10 cellular contexts compared by ENCODE assay signal in the genomic region with DNA sequence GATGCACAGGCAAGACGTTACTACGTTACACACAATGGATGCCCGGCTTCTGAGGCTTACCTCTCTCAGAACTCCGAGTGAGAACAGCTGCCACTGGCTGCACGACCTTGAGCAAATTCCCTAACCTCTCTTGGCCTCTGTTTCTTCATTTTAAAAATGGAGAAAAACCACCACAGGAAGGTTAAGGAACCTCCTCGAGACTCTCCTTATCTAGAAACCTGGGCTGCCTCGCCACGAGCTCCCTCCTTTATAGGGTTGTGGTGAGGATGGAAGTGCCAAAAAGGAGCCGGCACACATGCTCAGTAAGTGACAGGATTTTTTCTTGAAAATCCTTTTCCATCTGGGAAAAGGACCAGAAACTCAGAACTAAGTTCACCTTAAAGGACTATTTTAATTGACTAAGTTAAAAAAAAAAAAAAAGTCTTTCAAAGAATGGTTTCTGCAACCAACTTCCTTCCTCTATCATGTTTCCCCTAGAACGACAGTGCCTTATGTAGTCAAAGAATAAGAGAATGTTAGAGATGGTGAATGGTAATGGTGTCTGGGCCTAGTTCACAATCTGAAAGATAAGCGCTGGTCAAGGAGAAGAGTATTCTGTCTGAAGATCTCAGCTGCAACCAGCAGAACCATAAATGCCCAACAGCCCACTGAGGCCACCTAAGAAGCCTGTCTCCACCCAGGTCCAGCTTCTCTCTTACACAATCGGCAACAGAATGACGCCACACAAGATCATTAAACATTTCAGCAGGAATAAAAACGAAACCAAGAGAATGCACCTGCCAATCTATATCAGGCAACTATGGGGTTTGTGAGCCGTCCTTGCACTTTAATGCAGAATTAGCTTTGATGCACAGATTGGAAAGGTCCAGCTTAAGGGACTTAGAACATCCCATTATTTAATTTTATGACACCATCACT.
A peak's percentile ranks its signal among the peaks of the same experiment; 100 is the strongest.
DNase-seq lines count a peak whose midpoint lies in the region; ATAC-seq lines count a peak whose summit lies in the region.
"Had no signal": no experiment of that assay in that cellular context is flagged by ENCODE, and none has a peak within 500 bp of the region (broad histone marks: within the 10 kb centered on the region; RNA-seq: fewer than 3 reads in every experiment).

No MANE protein-coding gene starts in this region.

- no peak for DNase-seq in activated T-helper 2 cell treated with anti-CD3 and anti-CD28 coated beads, Interferon-gamma antibody, Interleukin-2, Interleukin-4, amounts not matched to agents 10 μg/mL and 5 μg/mL and 100 μg/mL, durations not matched to agents 14 hours and 24 hours and 36 hours (ENCODE audit: low spot score)
- DNase-seq in naive B cell (peak; percentile 11), H7 (no peak), COLO829 (ENCODE audit: low spot score) (no peak), KG1 (lab: John Stamatoyannopoulos, UW) (no peak), NCI-H146 (lab: John Stamatoyannopoulos, UW) (no peak)
- DNase-seq: stimulated activated CD4-positive, alpha-beta T cell treated with anti-CD3 and anti-CD28 coated beads, Interleukin-4, amount 100 ng/mL, for 24 hours had no signal

- no peak overlapping the region for H3K9ac ChIP-seq in BLaER1 treated with 17β-estradiol and CSF1 and Interleukin-3, amounts not matched to agents 10 nM and 100 nM

- intact Hi-C loops in activated T-helper 2 cell treated with anti-CD3 and anti-CD28 coated beads, Interferon-gamma antibody, Interleukin-2, Interleukin-4, amounts not matched to agents 10 μg/mL and 5 μg/mL and 100 μg/mL, durations not matched to agents 14 hours and 24 hours and 36 hours (cut with micrococcal nuclease): no loop called here

- H3K4me3 ChIP-seq in BLaER1 treated with 17β-estradiol and CSF1 and Interleukin-3, amounts not matched to agents 10 nM and 100 nM: peak overlapping the region in 1 of 10 experiments; percentile 6; a peak in 1 of 20 replicates
- H3K4me3 ChIP-seq in H7 (ENCODE audit: insufficient read depth, low read depth, low read length): no peak overlapping the region
- H3K4me3 ChIP-seq: hepatocyte had no signal

- H3K27me3 Mint-ChIP-seq in activated T-helper 2 cell treated with anti-CD3 and anti-CD28 coated beads, Interferon-gamma antibody, Interleukin-2, Interleukin-4, amounts not matched to agents 10 μg/mL and 5 μg/mL and 100 μg/mL, durations not matched to agents 14 hours and 24 hours and 36 hours (ENCODE audit: low read depth): no peaks in the 10 kb centered on the region
- no peaks in the 10 kb centered on the region for H3K27me3 Mint-ChIP-seq in naive B cell

- no peaks in the 10 kb centered on the region for H3K27me3 ChIP-seq in BLaER1 treated with 17β-estradiol and CSF1 and Interleukin-3, amounts not matched to agents 10 nM and 100 nM
- no peaks in the 10 kb centered on the region for H3K27me3 ChIP-seq in H7 (ENCODE audit: control insufficient read depth, insufficient read depth, low read length)
- H3K27me3 ChIP-seq: hepatocyte had no signal

- ATAC-seq in naive B cell (ENCODE audit: low read depth in 2 of 2): peak; percentile 63 to 74

- peak overlapping the region; percentile 50 for H3K4me3 Mint-ChIP-seq in activated T-helper 2 cell treated with anti-CD3 and anti-CD28 coated beads, Interferon-gamma antibody, Interleukin-2, Interleukin-4, amounts not matched to agents 10 μg/mL and 5 μg/mL and 100 μg/mL, durations not matched to agents 14 hours and 24 hours and 36 hours (ENCODE audit: low read depth)
- H3K4me3 Mint-ChIP-seq in naive B cell: peak overlapping the region; percentile 11 to 84 (median 72)

- H3K36me3 Mint-ChIP-seq in activated T-helper 2 cell treated with anti-CD3 and anti-CD28 coated beads, Interferon-gamma antibody, Interleukin-2, Interleukin-4, amounts not matched to agents 10 μg/mL and 5 μg/mL and 100 μg/mL, durations not matched to agents 14 hours and 24 hours and 36 hours (ENCODE audit: low read depth): peaks cover 17% of the 10 kb centered on the region
- peaks cover under 1 to 11% of the 10 kb centered on the region in 2 donors for H3K36me3 Mint-ChIP-seq in naive B cell

- no peaks in the 10 kb centered on the region for H3K9me3 ChIP-seq in BLaER1 treated with 17β-estradiol and CSF1 and Interleukin-3, amounts not matched to agents 10 nM and 100 nM (replicated peaks in 1 of 11)
- H3K9me3 ChIP-seq in KOPT-K1 (ENCODE audit: insufficient read depth, low read length, poor library complexity, severe bottlenecking): no peaks in the 10 kb centered on the region

- no peaks in the 10 kb centered on the region for H3K9me3 Mint-ChIP-seq in activated T-helper 2 cell treated with anti-CD3 and anti-CD28 coated beads, Interferon-gamma antibody, Interleukin-2, Interleukin-4, amounts not matched to agents 10 μg/mL and 5 μg/mL and 100 μg/mL, durations not matched to agents 14 hours and 24 hours and 36 hours
- H3K9me3 Mint-ChIP-seq in naive B cell: no peaks in the 10 kb centered on the region

- peaks cover 22 to 59% (median 31%) of the 10 kb centered on the region in 11 experiments; a peak in 21 of 22 replicates for H3K36me3 ChIP-seq in BLaER1 treated with 17β-estradiol and CSF1 and Interleukin-3, amounts not matched to agents 10 nM and 100 nM
- H3K36me3 ChIP-seq in KOPT-K1 (ENCODE audit: insufficient read depth, low read length) (no peaks in the 10 kb centered on the region), H7 (replicated peaks; ENCODE audit: control insufficient read depth, insufficient read depth, low read length) (no peaks in the 10 kb centered on the region; the same call in 1 of the 2 replicates)

- H3K4me1 Mint-ChIP-seq in activated T-helper 2 cell treated with anti-CD3 and anti-CD28 coated beads, Interferon-gamma antibody, Interleukin-2, Interleukin-4, amounts not matched to agents 10 μg/mL and 5 μg/mL and 100 μg/mL, durations not matched to agents 14 hours and 24 hours and 36 hours (ENCODE audit: low read depth): peaks cover 45% of the 10 kb centered on the region
- peaks cover 57 to 85% (median 74%) of the 10 kb centered on the region in 3 donors for H3K4me1 Mint-ChIP-seq in naive B cell

- peaks cover 67 to 97% (median 93%) of the 10 kb centered on the region in 10 experiments for H3K4me1 ChIP-seq in BLaER1 treated with 17β-estradiol and CSF1 and Interleukin-3, amounts not matched to agents 10 nM and 100 nM

- peak overlapping the region; percentile 59 to 86 (median 70) for H3K4me2 ChIP-seq in BLaER1 treated with 17β-estradiol and CSF1 and Interleukin-3, amounts not matched to agents 10 nM and 100 nM
- H3K4me2 ChIP-seq: hepatocyte had no signal

- H3K27ac Mint-ChIP-seq in activated T-helper 2 cell treated with anti-CD3 and anti-CD28 coated beads, Interferon-gamma antibody, Interleukin-2, Interleukin-4, amounts not matched to agents 10 μg/mL and 5 μg/mL and 100 μg/mL, durations not matched to agents 14 hours and 24 hours and 36 hours: peak overlapping the region; percentile 61
- H3K27ac Mint-ChIP-seq in naive B cell: peak overlapping the region; percentile 82 to 97 (median 93)

- H3K27ac ChIP-seq in BLaER1 treated with 17β-estradiol and CSF1 and Interleukin-3, amounts not matched to agents 10 nM and 100 nM: peak overlapping the region in 4 of 11 experiments; percentile 14 to 44 (median 19); a peak in 6 of 22 replicates
- H3K27ac ChIP-seq in KOPT-K1 (ENCODE audit: low read depth, low read length, poor library complexity, severe bottlenecking): peak overlapping the region; percentile 46
- H3K27ac ChIP-seq: hepatocyte had no signal

- H4K20me1 ChIP-seq in BLaER1 treated with 17β-estradiol and CSF1 and Interleukin-3, amounts not matched to agents 10 nM and 100 nM: peaks cover 89 to 98% (median 96%) of the 10 kb centered on the region in 11 experiments
